In genomic region chr6:37518116-37518515, GRCh38 we compare ENCODE assay signal across 1 cellular context.
TF ChIP-seq lines count a peak whose summit lies in the region.

No MANE protein-coding gene starts in this region.

TF ChIP-seq in GM12878, 131 proteins besides CTCF, POLR2A, EP300 and RAD21 (continued from another document):
- TF ChIP-seq, protein P1, sequence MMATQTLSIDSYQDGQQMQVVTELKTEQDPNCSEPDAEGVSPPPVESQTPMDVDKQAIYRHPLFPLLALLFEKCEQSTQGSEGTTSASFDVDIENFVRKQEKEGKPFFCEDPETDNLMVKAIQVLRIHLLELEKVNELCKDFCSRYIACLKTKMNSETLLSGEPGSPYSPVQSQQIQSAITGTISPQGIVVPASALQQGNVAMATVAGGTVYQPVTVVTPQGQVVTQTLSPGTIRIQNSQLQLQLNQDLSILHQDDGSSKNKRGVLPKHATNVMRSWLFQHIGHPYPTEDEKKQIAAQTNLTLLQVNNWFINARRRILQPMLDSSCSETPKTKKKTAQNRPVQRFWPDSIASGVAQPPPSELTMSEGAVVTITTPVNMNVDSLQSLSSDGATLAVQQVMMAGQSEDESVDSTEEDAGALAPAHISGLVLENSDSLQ (IDR thresholded peaks at IDR 0.05) = no peak
- TF ChIP-seq IRF4 (IDR thresholded peaks at IDR 0.05; ENCODE audit: low read depth, low read length) (no peak), DPF2 (IDR thresholded peaks at IDR 0.05) (no peak), SMC3 (IDR thresholded peaks at IDR 0.05; ENCODE audit: borderline replicate concordance, low read length) (no peak), EGR1 (IDR thresholded peaks at IDR 0.05; ENCODE audit: borderline replicate concordance in 1 of 2, low read depth in 2 of 2, low read length in 2 of 2) (no peak), HDAC6 (IDR thresholded peaks at IDR 0.05; ENCODE audit: unreplicated experiment) (no peak), BCL11A (IDR thresholded peaks at IDR 0.05; ENCODE audit: low read depth, low read length) (no peak), FOS (IDR thresholded peaks at IDR 0.05; ENCODE audit: borderline replicate concordance, extremely low read depth, insufficient read length) (no peak), RB1 (IDR thresholded peaks at IDR 0.05; ENCODE audit: borderline replicate concordance) (no peak), CREM (IDR thresholded peaks at IDR 0.05; ENCODE audit: low read depth) (no peak)
- TF ChIP-seq, protein P2, sequence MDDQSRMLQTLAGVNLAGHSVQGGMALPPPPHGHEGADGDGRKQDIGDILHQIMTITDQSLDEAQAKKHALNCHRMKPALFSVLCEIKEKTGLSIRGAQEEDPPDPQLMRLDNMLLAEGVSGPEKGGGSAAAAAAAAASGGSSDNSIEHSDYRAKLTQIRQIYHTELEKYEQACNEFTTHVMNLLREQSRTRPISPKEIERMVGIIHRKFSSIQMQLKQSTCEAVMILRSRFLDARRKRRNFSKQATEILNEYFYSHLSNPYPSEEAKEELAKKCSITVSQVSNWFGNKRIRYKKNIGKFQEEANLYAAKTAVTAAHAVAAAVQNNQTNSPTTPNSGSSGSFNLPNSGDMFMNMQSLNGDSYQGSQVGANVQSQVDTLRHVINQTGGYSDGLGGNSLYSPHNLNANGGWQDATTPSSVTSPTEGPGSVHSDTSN (IDR thresholded peaks at IDR 0.05; ENCODE audit: insufficient replicate concordance, low read depth, low read length) = no peak
- TF ChIP-seq, protein P3, sequence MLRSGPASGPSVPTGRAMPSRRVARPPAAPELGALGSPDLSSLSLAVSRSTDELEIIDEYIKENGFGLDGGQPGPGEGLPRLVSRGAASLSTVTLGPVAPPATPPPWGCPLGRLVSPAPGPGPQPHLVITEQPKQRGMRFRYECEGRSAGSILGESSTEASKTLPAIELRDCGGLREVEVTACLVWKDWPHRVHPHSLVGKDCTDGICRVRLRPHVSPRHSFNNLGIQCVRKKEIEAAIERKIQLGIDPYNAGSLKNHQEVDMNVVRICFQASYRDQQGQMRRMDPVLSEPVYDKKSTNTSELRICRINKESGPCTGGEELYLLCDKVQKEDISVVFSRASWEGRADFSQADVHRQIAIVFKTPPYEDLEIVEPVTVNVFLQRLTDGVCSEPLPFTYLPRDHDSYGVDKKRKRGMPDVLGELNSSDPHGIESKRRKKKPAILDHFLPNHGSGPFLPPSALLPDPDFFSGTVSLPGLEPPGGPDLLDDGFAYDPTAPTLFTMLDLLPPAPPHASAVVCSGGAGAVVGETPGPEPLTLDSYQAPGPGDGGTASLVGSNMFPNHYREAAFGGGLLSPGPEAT (IDR thresholded peaks at IDR 0.05; ENCODE audit: low read depth) = no peak
- TF ChIP-seq, protein P4, sequence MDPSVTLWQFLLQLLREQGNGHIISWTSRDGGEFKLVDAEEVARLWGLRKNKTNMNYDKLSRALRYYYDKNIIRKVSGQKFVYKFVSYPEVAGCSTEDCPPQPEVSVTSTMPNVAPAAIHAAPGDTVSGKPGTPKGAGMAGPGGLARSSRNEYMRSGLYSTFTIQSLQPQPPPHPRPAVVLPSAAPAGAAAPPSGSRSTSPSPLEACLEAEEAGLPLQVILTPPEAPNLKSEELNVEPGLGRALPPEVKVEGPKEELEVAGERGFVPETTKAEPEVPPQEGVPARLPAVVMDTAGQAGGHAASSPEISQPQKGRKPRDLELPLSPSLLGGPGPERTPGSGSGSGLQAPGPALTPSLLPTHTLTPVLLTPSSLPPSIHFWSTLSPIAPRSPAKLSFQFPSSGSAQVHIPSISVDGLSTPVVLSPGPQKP (IDR thresholded peaks at IDR 0.05; ENCODE audit: low read depth, low read length) = no peak
